In the genomic region with DNA sequence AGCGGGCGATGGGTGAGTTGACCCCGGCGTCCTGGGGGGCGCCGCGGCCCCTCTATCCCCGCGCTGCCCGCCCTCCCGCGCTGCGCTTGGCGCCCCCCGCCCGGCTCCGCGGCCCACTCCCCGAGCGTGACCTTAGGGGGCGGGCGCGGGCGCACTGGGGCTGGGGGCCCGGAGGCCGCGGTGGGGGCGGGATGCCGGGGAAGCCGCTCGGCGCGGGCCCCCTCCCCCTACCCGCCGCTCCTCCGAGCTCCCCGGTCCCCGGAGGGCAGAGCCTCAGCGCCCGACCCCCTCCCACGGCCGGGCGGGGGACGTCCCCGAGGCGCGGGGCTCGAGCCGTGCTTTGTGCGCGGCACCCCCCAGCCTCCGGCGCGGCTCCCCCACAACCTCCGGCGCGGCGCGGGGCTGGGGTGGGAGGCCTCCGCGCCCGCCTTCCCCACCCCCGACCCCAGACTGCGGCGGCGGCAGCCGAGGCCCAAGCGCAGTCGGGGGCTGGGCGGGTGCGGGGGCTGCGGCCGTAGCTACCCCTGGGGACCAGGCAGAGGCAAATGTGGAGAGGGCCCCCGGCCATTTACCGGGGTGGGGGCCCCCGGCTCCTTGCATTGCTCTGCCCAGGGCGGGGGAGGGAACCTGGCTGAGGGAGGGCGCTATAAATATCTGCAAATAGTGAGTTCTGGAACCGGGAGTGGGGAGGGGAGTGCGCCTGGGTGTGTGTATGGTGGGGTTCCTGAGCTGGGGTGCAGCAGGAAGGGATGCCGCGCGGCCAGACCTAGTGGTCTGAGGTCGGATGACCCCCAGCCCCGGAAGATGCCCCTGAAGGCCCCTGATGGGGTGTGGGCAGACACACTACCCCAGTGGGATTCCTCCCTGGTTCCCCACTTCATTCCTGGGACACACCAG, we compare ENCODE assay signal across 9 cellular contexts. TPM values are rescaled to one million over a fixed set of nuclear protein-coding genes. Genes with fewer than 3 reads are reported as not detected.
A peak's percentile ranks its signal among the peaks of the same experiment; 100 is the strongest.
DNase-seq lines count a peak whose midpoint lies in the region; ATAC-seq and TF ChIP-seq lines count a peak whose summit lies in the region.
"Had no signal": no experiment of that assay in that cellular context is flagged by ENCODE, and none has a peak within 500 bp of the region (broad histone marks: within the 10 kb centered on the region; RNA-seq: fewer than 3 reads in every experiment).

No MANE protein-coding gene starts in this region.

- H3K9me3 ChIP-seq in breast epithelium = no peaks in the 10 kb centered on the region
- no peaks in the 10 kb centered on the region for H3K9me3 ChIP-seq in mammary epithelial cell (replicated peaks; ENCODE audit: insufficient read depth, low read length)
- no peaks in the 10 kb centered on the region for H3K9me3 ChIP-seq in mesodermal cell (ENCODE audit: control insufficient read depth, low read length)
- H3K9me3 ChIP-seq in vagina = no peaks in the 10 kb centered on the region

- WGBS in mammary epithelial cell (ENCODE audit: low coverage, missing lambda C conversion rate) = 40% methylated on average over 4 of the region's 85 CpGs
- 1 to 2% methylated on average over 40 to 57 of the region's 85 CpGs for WGBS in mesodermal cell (ENCODE audit: insufficient coverage in 2 of 2), 2 experiments

- H3K27ac Mint-ChIP-seq in brain = peak overlapping the region; percentile 25 to 98 (median 75)

- DNase-seq in breast epithelium (ENCODE audit: low spot score in 2 of 2) = no peak
- DNase-seq in mammary epithelial cell = no peak
- no peak for DNase-seq in vagina (ENCODE audit: extremely low spot score in 2 of 2)
- no peak for DNase-seq in DMS53 treated with DMSO at 0.1 percent for 48 hours (lab: John Stamatoyannopoulos, UW; ENCODE audit: unreplicated experiment)

- H3K79me2 ChIP-seq in mammary epithelial cell (ENCODE audit: insufficient read depth, low read length) = no peaks in the 10 kb centered on the region

- intact Hi-C loops in breast epithelium (cut with DNase I; ENCODE audit: low total_unique reads) (no loop called here), mammary epithelial cell (cut with micrococcal nuclease) (no loop called here), vagina (cut with DNase I) (no loop called here)

- BruUV-seq in mammary epithelial cell (replicated peaks; lab: Mats Ljungman, UMichigan) = no TSS peak

- H3K4me3 ChIP-seq in breast epithelium (peak overlapping the region; percentile 44 to 81 (median 64)), mammary epithelial cell (replicated peaks in 1 of 3; ENCODE audit: insufficient read depth in 1 of 3, low read depth in 2 of 3, low read length in 3 of 3) (no peak overlapping the region), mesodermal cell (ENCODE audit: extremely low read depth, insufficient read depth, low read length, poor library complexity, severe bottlenecking) (peak overlapping the region; percentile 78), vagina (peak overlapping the region; percentile 44 to 76)

- no peaks in the 10 kb centered on the region for H3K36me3 ChIP-seq in breast epithelium
- H3K36me3 ChIP-seq in mammary epithelial cell (ENCODE audit: insufficient read depth, low read length) = no peaks in the 10 kb centered on the region
- peaks cover 4% of the 10 kb centered on the region for H3K36me3 ChIP-seq in mesodermal cell (ENCODE audit: control insufficient read depth, insufficient read depth, low read length)
- no peaks in the 10 kb centered on the region for H3K36me3 ChIP-seq in vagina

- H3K36me3 Mint-ChIP-seq in brain = no peaks in the 10 kb centered on the region

- no peak overlapping the region for H3K9ac ChIP-seq in mammary epithelial cell (ENCODE audit: insufficient read depth, low read length)

- no peaks in the 10 kb centered on the region for H4K20me1 ChIP-seq in mammary epithelial cell (ENCODE audit: insufficient read depth, low read length)

- dilution Hi-C loops in mammary epithelial cell (cut with HindIII; ENCODE audit: low sequenced_read_pairs) = no loop called here

- TF ChIP-seq CTCF in breast epithelium (IDR thresholded peaks at IDR 0.05) = no peak
- TF ChIP-seq CTCF in mammary epithelial cell (conservative IDR thresholded peaks at IDR 0.05 in 1 of 2, IDR thresholded peaks at IDR 0.05 in 1 of 2; ENCODE audit: extremely low read depth in 1 of 2, insufficient read depth in 1 of 2, low read depth in 1 of 2, low read length in 2 of 2) = no peak
- no peak for TF ChIP-seq CTCF in brain (conservative IDR thresholded peaks at IDR 0.05)
- TF ChIP-seq CTCF in vagina (IDR thresholded peaks at IDR 0.05) = no peak

- H3K4me2 ChIP-seq in mammary epithelial cell (ENCODE audit: insufficient read depth, low read depth, low read length) = no peak overlapping the region

- in situ Hi-C loops in mammary epithelial cell (cut with MboI; ENCODE audit: low sequenced_read_pairs in 2 of 2) = no loop called here

- TF ChIP-seq POLR2A in breast epithelium (IDR thresholded peaks at IDR 0.05) (no peak), vagina (IDR thresholded peaks at IDR 0.05) (no peak)

- H3K27ac ChIP-seq in breast epithelium = peak overlapping the region; percentile 40 to 75
- no peak overlapping the region for H3K27ac ChIP-seq in mammary epithelial cell (ENCODE audit: insufficient read depth, low read depth, low read length)
- H3K27ac ChIP-seq in mesodermal cell (ENCODE audit: low read depth, low read length, severe bottlenecking) = no peak overlapping the region
- H3K27ac ChIP-seq in vagina = peak overlapping the region; percentile 53

- peaks cover 0 to 7% (median 0%) of the 10 kb centered on the region in 5 experiments for H3K9me3 Mint-ChIP-seq in brain

- CTCF ChIA-PET in mammary epithelial cell (lab: Charles Lee; ENCODE audit: low non-redundant PET) = no interaction called here

- ATAC-seq in HG03460 (IDR thresholded peaks at IDR 0.05; ENCODE audit: unreplicated experiment) (no peak), GM18861 (IDR thresholded peaks at IDR 0.05; ENCODE audit: unreplicated experiment) (no peak)

- H3K27me3 ChIP-seq in breast epithelium = peaks cover 4 to 6% of the 10 kb centered on the region in 2 donors
- H3K27me3 ChIP-seq in mammary epithelial cell (ENCODE audit: insufficient read depth, low read length) = peaks cover 20% of the 10 kb centered on the region
- no peaks in the 10 kb centered on the region for H3K27me3 ChIP-seq in vagina

- H2AFZ ChIP-seq in mammary epithelial cell (ENCODE audit: low read depth, low read length) = no peak overlapping the region

- no peaks in the 10 kb centered on the region for H3K27me3 Mint-ChIP-seq in brain

- H3K4me1 Mint-ChIP-seq in brain = peaks cover 54% of the 10 kb centered on the region

- H3K4me3 Mint-ChIP-seq in brain = peak overlapping the region; percentile 85 to 92 (median 88)

- H3K4me1 ChIP-seq in breast epithelium (peaks cover 0 to 7% of the 10 kb centered on the region in 2 donors), mammary epithelial cell (ENCODE audit: insufficient read depth, low read length) (no peaks in the 10 kb centered on the region), mesodermal cell (ENCODE audit: control insufficient read depth, insufficient read depth, low read length, poor library complexity, severe bottlenecking) (peaks cover 7% of the 10 kb centered on the region), vagina (peaks cover 18% of the 10 kb centered on the region)

RNA-seq across cellular contexts. Expression of a gene that starts 1.0 kb away (rescaled TPM):
- total RNA-seq in breast epithelium (1 to 10 TPM; 1.9 to 9.4 (median 3.9) TPM), mammary epithelial cell (under 1 TPM in 1 of 2 donors, not detected in 1; under 0.01 TPM), vagina (0.98 TPM)
- polyA plus RNA-seq in mammary epithelial cell (not detected), brain (ENCODE audit: insufficient read depth, low read depth, low replicate concordance) (19.3 TPM)
- polyA minus RNA-seq in mammary epithelial cell = not detected
- 15.7 TPM for polyA plus RNA-seq in mesodermal cell (2013, experiment 1 of 2)
- polyA plus RNA-seq in mesodermal cell (2013, experiment 2 of 2) = 14.9 TPM
- total RNA-seq: M059J had no signal

RNA-seq across cellular contexts. Expression of a gene that starts 44.3 kb away (rescaled TPM):
- total RNA-seq in breast epithelium (10 to 100 TPM; 19.7 to 24.3 (median 22.9) TPM), mammary epithelial cell (10 to 100 TPM; 36.8 to 36.9 TPM), vagina (18.9 TPM)
- polyA plus RNA-seq in mammary epithelial cell (25.6 TPM), brain (ENCODE audit: insufficient read depth, low read depth, low replicate concordance) (22.5 TPM)
- 40.2 TPM for polyA minus RNA-seq in mammary epithelial cell
- polyA plus RNA-seq in mesodermal cell (2013, experiment 1 of 2) = 25.4 TPM
- 22.0 TPM for polyA plus RNA-seq in mesodermal cell (2013, experiment 2 of 2)

RNA-seq across cellular contexts. Expression of a gene that starts 58.2 kb away (rescaled TPM):
- total RNA-seq in breast epithelium (10 to 100 TPM; 15.4 to 17.9 (median 16.0) TPM), mammary epithelial cell (10 to 100 TPM; 14.7 to 17.8 TPM), vagina (25.5 TPM)
- polyA plus RNA-seq in mammary epithelial cell (16.0 TPM), brain (ENCODE audit: insufficient read depth, low read depth, low replicate concordance) (34.5 TPM)
- 7.5 TPM for polyA minus RNA-seq in mammary epithelial cell
- 21.4 TPM for polyA plus RNA-seq in mesodermal cell (2013, experiment 1 of 2)
- polyA plus RNA-seq in mesodermal cell (2013, experiment 2 of 2) = 17.9 TPM

Comparison
In these comparisons a context has a peak if more than half of its experiments do, and no peak if none do; other contexts are left out.
1. H3K27ac ChIP-seq: peak in breast epithelium (2 of 2) and vagina (single experiment); none in mammary epithelial cell (single experiment) and mesodermal cell (single experiment).
2. H3K4me3 ChIP-seq: peak in breast epithelium (3 of 3), mesodermal cell (single experiment) and vagina (2 of 2); none in mammary epithelial cell (0 of 3).